In genomic region chr4:101033986-101034385, GRCh38 we compare ENCODE assay signal across 1 cellular context.
TF ChIP-seq lines count a peak whose summit lies in the region.

No MANE protein-coding gene starts in this region.

TF ChIP-seq in HepG2, 621 proteins besides CTCF, POLR2A, EP300 and RAD21 (continued from another document):
- TF ChIP-seq ZNF609 (CRISPR knock-in tag; IDR thresholded peaks at IDR 0.05; ENCODE audit: borderline replicate concordance) (no peak), SSRP1 (CRISPR knock-in tag; IDR thresholded peaks at IDR 0.05) (no peak), TEAD2 (CRISPR knock-in tag; IDR thresholded peaks at IDR 0.05) (no peak), E2F2 (CRISPR knock-in tag; IDR thresholded peaks at IDR 0.05; ENCODE audit: borderline replicate concordance) (no peak), AFF4 (CRISPR knock-in tag; IDR thresholded peaks at IDR 0.05) (no peak), ATM (IDR thresholded peaks at IDR 0.05; ENCODE audit: borderline replicate concordance) (no peak), THAP11 (CRISPR knock-in tag; IDR thresholded peaks at IDR 0.05) (no peak), ZFP1 (CRISPR knock-in tag; IDR thresholded peaks at IDR 0.05) (no peak), EEA1 (CRISPR knock-in tag; IDR thresholded peaks at IDR 0.05; ENCODE audit: borderline replicate concordance) (no peak)
